In genomic region chr6:160462551-160463109, GRCh38 we compare ENCODE assay signal across 8 cellular contexts.
A peak's percentile ranks its signal among the peaks of the same experiment; 100 is the strongest.
DNase-seq lines count a peak whose midpoint lies in the region; ATAC-seq lines count a peak whose summit lies in the region.

No MANE protein-coding gene starts in this region.

- DNase-seq in stimulated activated CD4-positive, alpha-beta T cell treated with anti-CD3 and anti-CD28 coated beads, Interleukin-12 subunit alpha, Interleukin-12 subunit beta, amount 100 ng/mL, for 24 hours (ENCODE audit: low read depth in 2 of 2), result peak; percentile 22 to 27
- DNase-seq in stimulated activated CD4-positive, alpha-beta T cell treated with anti-CD3 and anti-CD28 coated beads, Interleukin-4, amount 100 ng/mL, for 1 hour, result no peak
- DNase-seq in T follicular helper cell (ENCODE audit: low read depth), result peak; percentile 59
- DNase-seq in central memory CD4-positive, alpha-beta T cell, result peak; percentile 91
- DNase-seq in stimulated activated CD8-positive, alpha-beta memory T cell treated with anti-CD3 and anti-CD28 coated beads, Interleukin-12 subunit alpha, Interleukin-12 subunit beta, amount 100 ng/mL, for 1 hour (ENCODE audit: low read depth), result peak; percentile 27
- no peak for DNase-seq in hypothalamus (lab: John Stamatoyannopoulos, UW)
- no peak for DNase-seq in NCI-H2171 treated with DMSO at 0.1 percent for 48 hours (lab: John Stamatoyannopoulos, UW)

- ATAC-seq in HG03097 (IDR thresholded peaks at IDR 0.05; ENCODE audit: low FRiP score, unreplicated experiment), result peak; percentile 96

Comparison
In these comparisons a context has a peak if more than half of its experiments do, and no peak if none do; other contexts are left out.
1. DNase-seq: peak in stimulated activated CD4-positive, alpha-beta T cell treated with anti-CD3 and anti-CD28 coated beads, Interleukin-12 subunit alpha, Interleukin-12 subunit beta, amount 100 ng/mL, for 24 hours (2 of 2), T follicular helper cell (single experiment), central memory CD4-positive, alpha-beta T cell (single experiment) and stimulated activated CD8-positive, alpha-beta memory T cell treated with anti-CD3 and anti-CD28 coated beads, Interleukin-12 subunit alpha, Interleukin-12 subunit beta, amount 100 ng/mL, for 1 hour (single experiment); none in stimulated activated CD4-positive, alpha-beta T cell treated with anti-CD3 and anti-CD28 coated beads, Interleukin-4, amount 100 ng/mL, for 1 hour (single experiment), hypothalamus (0 of 51) and NCI-H2171 treated with DMSO at 0.1 percent for 48 hours (single experiment).